8 cellular contexts compared by ENCODE assay signal in genomic region chr7:26864309-26865093, GRCh38. TPM values are rescaled to one million over a fixed set of nuclear protein-coding genes. Genes with fewer than 3 reads are reported as not detected.
A peak's percentile ranks its signal among the peaks of the same experiment; 100 is the strongest.
DNase-seq lines count a peak whose midpoint lies in the region; ATAC-seq and TF ChIP-seq lines count a peak whose summit lies in the region.

Gene SKAP2, minus strand, starts transcription at chr7:26864590. Its CDS starts 161 bp downstream, at chr7:26864429.

- CTCF ChIA-PET in HEK293 (lab: Yijun Ruan, JAX), result no interaction called here

- peaks cover 2% of the 10 kb centered on the region for H3K9me3 Mint-ChIP-seq in activated naive CD8-positive, alpha-beta T cell treated with anti-CD3 and anti-CD28 coated beads, Interleukin-2, amount 10 ng/mL, durations not matched to agents 7 days and 5 days
- H3K9me3 Mint-ChIP-seq in glutamatergic neuron (ENCODE audit: unreplicated experiment), result peaks cover 11% of the 10 kb centered on the region

- peaks cover 22% of the 10 kb centered on the region for H3K79me2 ChIP-seq in osteoblast (ENCODE audit: insufficient read depth, low read length)

- H3K27ac ChIP-seq in HEK293 (ENCODE audit: extremely low read depth, low read depth, low read length) (peak within 1 kb of the TSS; percentile 94), osteoblast (ENCODE audit: low read depth, low read length) (peak within 1 kb of the TSS; percentile 92), thoracic aorta (peak within 1 kb of the TSS; percentile 83 to 92)

- no peaks in the 10 kb centered on the region for H3K36me3 Mint-ChIP-seq in activated naive CD8-positive, alpha-beta T cell treated with anti-CD3 and anti-CD28 coated beads, Interleukin-2, amount 10 ng/mL, durations not matched to agents 7 days and 5 days
- H3K36me3 Mint-ChIP-seq in glutamatergic neuron (ENCODE audit: unreplicated experiment), result no peaks in the 10 kb centered on the region

- H3K4me1 Mint-ChIP-seq in activated naive CD8-positive, alpha-beta T cell treated with anti-CD3 and anti-CD28 coated beads, Interleukin-2, amount 10 ng/mL, durations not matched to agents 7 days and 5 days, result peaks cover 15% of the 10 kb centered on the region
- H3K4me1 Mint-ChIP-seq in glutamatergic neuron (ENCODE audit: low read depth, unreplicated experiment), result peaks cover 4% of the 10 kb centered on the region

- DNase-seq in GM03348 (ENCODE audit: low spot score) (peak; percentile 99), NAMALWA (ENCODE audit: low spot score) (peak; percentile 99), SKM-1 treated with dmso at 0.1 percent for 144 hours (lab: John Stamatoyannopoulos, UW; ENCODE audit: unreplicated experiment) (peak; percentile 98), glutamatergic neuron (peak; percentile 99), osteoblast (ENCODE audit: insufficient read length, low spot score, missing footprints) (peak; percentile 94), thoracic aorta (ENCODE audit: low spot score) (peak; percentile 94)
- DNase-seq in activated naive CD8-positive, alpha-beta T cell treated with anti-CD3 and anti-CD28 coated beads, Interleukin-2, amount 10 ng/mL, durations not matched to agents 7 days and 5 days, result peak; percentile 91

- H3K36me3 ChIP-seq in HEK293 (ENCODE audit: control insufficient read depth in 2 of 2, insufficient read depth in 1 of 2, low read length in 2 of 2) (no peaks in the 10 kb centered on the region), osteoblast (ENCODE audit: insufficient read depth, low read length) (no peaks in the 10 kb centered on the region), thoracic aorta (no peaks in the 10 kb centered on the region)

- H3K27me3 ChIP-seq in osteoblast (ENCODE audit: insufficient read depth, low read length) (peaks cover under 1% of the 10 kb centered on the region), thoracic aorta (replicated peaks; ENCODE audit: insufficient read depth) (no peaks in the 10 kb centered on the region)

- ATAC-seq in activated naive CD8-positive, alpha-beta T cell treated with anti-CD3 and anti-CD28 coated beads, Interleukin-2, amount 10 ng/mL, durations not matched to agents 7 days and 5 days (ENCODE audit: low read depth), result peak; percentile 90
- ATAC-seq in thoracic aorta (ENCODE audit: insufficient number of reproducible peaks, low FRiP score, low read depth), result peak; percentile 99

- H3K4me1 ChIP-seq in HEK293 (ENCODE audit: control insufficient read depth, insufficient read depth, low read length) (peaks cover 17% of the 10 kb centered on the region), osteoblast (ENCODE audit: insufficient read depth, low read length) (peaks cover 7% of the 10 kb centered on the region), thoracic aorta (ENCODE audit: control insufficient read depth in 1 of 2, low read depth in 2 of 2) (no peaks in the 10 kb centered on the region)

- peak within 1 kb of the TSS; percentile 96 for H3K4me3 Mint-ChIP-seq in activated naive CD8-positive, alpha-beta T cell treated with anti-CD3 and anti-CD28 coated beads, Interleukin-2, amount 10 ng/mL, durations not matched to agents 7 days and 5 days
- H3K4me3 Mint-ChIP-seq in glutamatergic neuron (ENCODE audit: unreplicated experiment), result peak within 1 kb of the TSS; percentile 97

- no peaks in the 10 kb centered on the region for H4K20me1 ChIP-seq in osteoblast (ENCODE audit: insufficient read depth, low read length)

- POLR2A ChIA-PET in HEK293 (lab: Yijun Ruan, JAX), result interaction anchor here (0.7 to 2.0 kb wide), 7 partner anchors 8 to 292 kb away, joined by 3 to 19 read pairs (median 3); partner anchors contain the start of genes HOXA1, HOXA4 and HOXA7
- POLR2A ChIA-PET in activated naive CD8-positive, alpha-beta T cell treated with anti-CD3 and anti-CD28 coated beads, Interleukin-2, amount 10 ng/mL, durations not matched to agents 7 days and 5 days (lab: Charles Lee), result no interaction called here

- H3K4me2 ChIP-seq in osteoblast (ENCODE audit: insufficient read depth, low read length), result peak within 1 kb of the TSS; percentile 88

- peak within 1 kb of the TSS; percentile 89 for H3K27ac Mint-ChIP-seq in activated naive CD8-positive, alpha-beta T cell treated with anti-CD3 and anti-CD28 coated beads, Interleukin-2, amount 10 ng/mL, durations not matched to agents 7 days and 5 days
- peak within 1 kb of the TSS; percentile 90 for H3K27ac Mint-ChIP-seq in glutamatergic neuron (ENCODE audit: unreplicated experiment)

- H3K27me3 Mint-ChIP-seq in activated naive CD8-positive, alpha-beta T cell treated with anti-CD3 and anti-CD28 coated beads, Interleukin-2, amount 10 ng/mL, durations not matched to agents 7 days and 5 days, result peaks cover 43% of the 10 kb centered on the region
- H3K27me3 Mint-ChIP-seq in glutamatergic neuron (ENCODE audit: unreplicated experiment), result peaks cover 5% of the 10 kb centered on the region

- H3K4me3 ChIP-seq in HEK293 (ENCODE audit: low read depth, low read length) (peak within 1 kb of the TSS; percentile 89), osteoblast (ENCODE audit: insufficient read depth, low read length) (peak within 1 kb of the TSS; percentile 85), thoracic aorta (peak within 1 kb of the TSS; percentile 96)

- TF ChIP-seq CTCF in HEK293 (tag by site-specific recombination; IDR thresholded peaks at IDR 0.05) (no peak), glutamatergic neuron (IDR thresholded peaks at IDR 0.05; ENCODE audit: partially characterized antibody, unreplicated experiment) (no peak), osteoblast (IDR thresholded peaks at IDR 0.05; ENCODE audit: extremely low read depth, low read depth, low read length) (no peak), thoracic aorta (IDR thresholded peaks at IDR 0.05) (no peak)

- H2AFZ ChIP-seq in osteoblast (ENCODE audit: low read length), result peak within 1 kb of the TSS; percentile 91

- H3K9me3 ChIP-seq in HEK293 (ENCODE audit: control insufficient read depth, insufficient read depth, low read depth, low read length), result no peaks in the 10 kb centered on the region
- no peaks in the 10 kb centered on the region for H3K9me3 ChIP-seq in osteoblast (ENCODE audit: low read depth, low read length)
- H3K9me3 ChIP-seq in thoracic aorta, result no peaks in the 10 kb centered on the region

TF ChIP-seq in HEK293, 187 proteins besides CTCF, POLR2A, EP300 and RAD21 (continues in another document):
- TF ChIP-seq YY2 (tag by site-specific recombination; IDR thresholded peaks at IDR 0.05), result 0 out of 2 replicates have a peak, but pooled peaks have one; percentile 33
- TF ChIP-seq ZIC2 (tag by site-specific recombination; IDR thresholded peaks at IDR 0.05), result 0 out of 2 replicates have a peak, but pooled peaks have one; percentile 21
- peak; percentile 96 for TF ChIP-seq IKZF3 (tag by site-specific recombination; IDR thresholded peaks at IDR 0.05)
- TF ChIP-seq BCL11B (tag by site-specific recombination; IDR thresholded peaks at IDR 0.05; ENCODE audit: low read depth), result no peak
- TF ChIP-seq RBAK (tag by site-specific recombination; IDR thresholded peaks at IDR 0.05), result no peak
- TF ChIP-seq ZNF324 (tag by site-specific recombination; IDR thresholded peaks at IDR 0.05), result peak; percentile 22; the same call in 1 of the 2 replicates
- peak; percentile 77 for TF ChIP-seq YY1 (tag by site-specific recombination; IDR thresholded peaks at IDR 0.05)
- no peak for TF ChIP-seq ZNF549 (tag by site-specific recombination; IDR thresholded peaks at IDR 0.05)
- no peak for TF ChIP-seq ZNF214 (tag by site-specific recombination; IDR thresholded peaks at IDR 0.05; ENCODE audit: borderline replicate concordance)
- TF ChIP-seq ZBTB20 (tag by site-specific recombination; IDR thresholded peaks at IDR 0.05), result peak; percentile 70; the same call in 1 of the 2 replicates
- TF ChIP-seq ZNF394 (tag by site-specific recombination; IDR thresholded peaks at IDR 0.05; ENCODE audit: borderline replicate concordance), result peak; percentile 9; the same call in 1 of the 2 replicates
- TF ChIP-seq GLI2 (tag by site-specific recombination; IDR thresholded peaks at IDR 0.05; ENCODE audit: borderline replicate concordance, low read depth), result no peak
- TF ChIP-seq ZNF16 (tag by site-specific recombination; IDR thresholded peaks at IDR 0.05; ENCODE audit: low read depth), result no peak
- peak; percentile 88 for TF ChIP-seq ZBTB17 (tag by site-specific recombination; IDR thresholded peaks at IDR 0.05)
- 0 out of 2 replicates have a peak, but pooled peaks have one; percentile 35 for TF ChIP-seq ZNF449 (tag by site-specific recombination; IDR thresholded peaks at IDR 0.05)
- peak; percentile 36; the same call in 1 of the 2 replicates for TF ChIP-seq KLF17 (tag by site-specific recombination; IDR thresholded peaks at IDR 0.05)
- TF ChIP-seq OSR2 (tag by site-specific recombination; IDR thresholded peaks at IDR 0.05), result no peak
- peak; percentile 24; the same call in 1 of the 2 replicates for TF ChIP-seq ZNF660 (tag by site-specific recombination; IDR thresholded peaks at IDR 0.05)

RNA-seq across cellular contexts. Expression of gene SKAP2, which starts in this region (rescaled TPM):
- 10 to 100 TPM; 12.9 to 16.0 TPM for total RNA-seq in activated naive CD8-positive, alpha-beta T cell treated with anti-CD3 and anti-CD28 coated beads, Interleukin-2, amount 10 ng/mL, durations not matched to agents 7 days and 5 days
- 12.1 TPM for total RNA-seq in glutamatergic neuron (ENCODE audit: unreplicated experiment)
- 19.5 and 21.8 TPM in 2 replicates for total RNA-seq in osteoblast
- total RNA-seq in thoracic aorta, result 10 to 100 TPM; 16.6 to 29.0 TPM

Comparison
In these comparisons a context has a peak if more than half of its experiments do, and no peak if none do; other contexts are left out.
1. Peak in every context shown above with its lines: DNase-seq, ATAC-seq, H3K4me3 ChIP-seq and H3K27ac ChIP-seq.